Comparison of ENCODE assay signal across 1 cellular context in the genomic region with DNA sequence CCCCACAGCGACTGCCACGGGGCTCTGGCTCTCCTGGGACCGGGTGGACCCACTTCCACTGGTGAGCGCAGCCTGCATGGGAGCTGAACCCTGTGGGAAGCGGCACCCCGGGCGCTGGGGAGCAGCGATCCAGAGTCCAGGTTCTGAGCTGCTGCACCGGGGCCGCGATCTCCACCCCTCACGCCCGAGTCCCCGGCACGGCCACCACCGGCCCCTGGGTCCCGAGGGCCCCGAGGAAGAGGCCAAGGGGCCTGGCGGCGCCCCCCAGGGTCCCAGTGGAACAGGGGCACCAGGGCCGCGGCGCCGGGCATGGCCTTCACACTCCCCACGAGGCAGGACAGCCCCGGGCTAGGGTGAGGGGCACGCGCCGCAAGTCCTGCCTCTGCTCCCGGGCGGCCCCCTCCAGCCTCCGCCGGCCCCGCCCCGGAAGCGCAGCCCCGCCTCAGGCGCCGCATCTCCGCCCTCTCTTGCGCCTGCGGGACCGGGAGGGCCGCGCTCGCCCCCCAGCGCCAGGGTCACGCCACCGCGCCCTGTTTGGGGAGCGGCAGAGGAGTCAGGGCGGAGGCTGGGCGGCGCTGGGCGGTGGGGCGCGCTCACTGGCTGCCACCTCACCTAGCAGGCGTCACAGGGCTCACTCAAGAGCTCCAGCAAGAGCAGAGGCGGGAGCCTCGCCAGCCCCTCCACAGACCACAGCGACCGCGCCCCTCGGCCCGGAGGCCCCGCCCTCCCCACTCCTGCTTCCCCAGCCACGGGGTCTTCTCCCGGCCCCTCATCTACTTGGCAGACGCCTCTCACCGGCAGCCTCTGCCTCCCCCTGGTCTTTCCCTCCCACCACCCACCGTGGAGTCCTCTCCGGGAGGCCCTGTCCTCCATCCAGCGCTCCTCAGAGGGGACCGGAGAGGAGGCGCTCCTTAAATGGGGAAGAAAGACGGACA.
TF ChIP-seq lines count a peak whose summit lies in the region.

No MANE protein-coding gene starts in this region.

TF ChIP-seq in WTC11, 78 proteins besides CTCF, POLR2A, EP300 and RAD21 (continued from another document):
- TF ChIP-seq, protein P1, sequence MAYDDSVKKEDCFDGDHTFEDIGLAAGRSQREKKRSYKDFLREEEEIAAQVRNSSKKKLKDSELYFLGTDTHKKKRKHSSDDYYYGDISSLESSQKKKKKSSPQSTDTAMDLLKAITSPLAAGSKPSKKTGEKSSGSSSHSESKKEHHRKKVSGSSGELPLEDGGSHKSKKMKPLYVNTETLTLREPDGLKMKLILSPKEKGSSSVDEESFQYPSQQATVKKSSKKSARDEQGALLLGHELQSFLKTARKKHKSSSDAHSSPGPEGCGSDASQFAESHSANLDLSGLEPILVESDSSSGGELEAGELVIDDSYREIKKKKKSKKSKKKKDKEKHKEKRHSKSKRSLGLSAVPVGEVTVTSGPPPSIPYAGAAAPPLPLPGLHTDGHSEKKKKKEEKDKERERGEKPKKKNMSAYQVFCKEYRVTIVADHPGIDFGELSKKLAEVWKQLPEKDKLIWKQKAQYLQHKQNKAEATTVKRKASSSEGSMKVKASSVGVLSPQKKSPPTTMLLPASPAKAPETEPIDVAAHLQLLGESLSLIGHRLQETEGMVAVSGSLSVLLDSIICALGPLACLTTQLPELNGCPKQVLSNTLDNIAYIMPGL (CRISPR knock-in tag; IDR thresholded peaks at IDR 0.05), result peak; percentile 90
- TF ChIP-seq SMAD3 (CRISPR knock-in tag; IDR thresholded peaks at IDR 0.05; ENCODE audit: borderline replicate concordance) (peak; percentile 11; the same call in 1 of the 2 replicates), MYBL2 (CRISPR knock-in tag; IDR thresholded peaks at IDR 0.05) (no peak), SMAD4 (CRISPR knock-in tag; IDR thresholded peaks at IDR 0.05) (no peak), JUN (CRISPR knock-in tag; IDR thresholded peaks at IDR 0.05) (0 out of 2 replicates have a peak, but pooled peaks have one; percentile 34), ZNF671 (CRISPR knock-in tag; IDR thresholded peaks at IDR 0.05) (no peak), ETV6 (CRISPR knock-in tag; IDR thresholded peaks at IDR 0.05) (peak; percentile 45; the same call in 1 of the 2 replicates), CREM (CRISPR knock-in tag; IDR thresholded peaks at IDR 0.05) (0 out of 2 replicates have a peak, but pooled peaks have one; percentile 61), TEAD1 (CRISPR knock-in tag; IDR thresholded peaks at IDR 0.05) (peak; percentile 75), ZNF138 (CRISPR knock-in tag; conservative IDR thresholded peaks at IDR 0.05) (peak; percentile 75; the same call in 1 of the 2 replicates)
- TF ChIP-seq, protein P2, sequence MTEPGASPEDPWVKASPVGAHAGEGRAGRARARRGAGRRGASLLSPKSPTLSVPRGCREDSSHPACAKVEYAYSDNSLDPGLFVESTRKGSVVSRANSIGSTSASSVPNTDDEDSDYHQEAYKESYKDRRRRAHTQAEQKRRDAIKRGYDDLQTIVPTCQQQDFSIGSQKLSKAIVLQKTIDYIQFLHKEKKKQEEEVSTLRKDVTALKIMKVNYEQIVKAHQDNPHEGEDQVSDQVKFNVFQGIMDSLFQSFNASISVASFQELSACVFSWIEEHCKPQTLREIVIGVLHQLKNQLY (CRISPR knock-in tag; IDR thresholded peaks at IDR 0.05), result 0 out of 2 replicates have a peak, but pooled peaks have one; percentile 67
- TF ChIP-seq, protein P3, sequence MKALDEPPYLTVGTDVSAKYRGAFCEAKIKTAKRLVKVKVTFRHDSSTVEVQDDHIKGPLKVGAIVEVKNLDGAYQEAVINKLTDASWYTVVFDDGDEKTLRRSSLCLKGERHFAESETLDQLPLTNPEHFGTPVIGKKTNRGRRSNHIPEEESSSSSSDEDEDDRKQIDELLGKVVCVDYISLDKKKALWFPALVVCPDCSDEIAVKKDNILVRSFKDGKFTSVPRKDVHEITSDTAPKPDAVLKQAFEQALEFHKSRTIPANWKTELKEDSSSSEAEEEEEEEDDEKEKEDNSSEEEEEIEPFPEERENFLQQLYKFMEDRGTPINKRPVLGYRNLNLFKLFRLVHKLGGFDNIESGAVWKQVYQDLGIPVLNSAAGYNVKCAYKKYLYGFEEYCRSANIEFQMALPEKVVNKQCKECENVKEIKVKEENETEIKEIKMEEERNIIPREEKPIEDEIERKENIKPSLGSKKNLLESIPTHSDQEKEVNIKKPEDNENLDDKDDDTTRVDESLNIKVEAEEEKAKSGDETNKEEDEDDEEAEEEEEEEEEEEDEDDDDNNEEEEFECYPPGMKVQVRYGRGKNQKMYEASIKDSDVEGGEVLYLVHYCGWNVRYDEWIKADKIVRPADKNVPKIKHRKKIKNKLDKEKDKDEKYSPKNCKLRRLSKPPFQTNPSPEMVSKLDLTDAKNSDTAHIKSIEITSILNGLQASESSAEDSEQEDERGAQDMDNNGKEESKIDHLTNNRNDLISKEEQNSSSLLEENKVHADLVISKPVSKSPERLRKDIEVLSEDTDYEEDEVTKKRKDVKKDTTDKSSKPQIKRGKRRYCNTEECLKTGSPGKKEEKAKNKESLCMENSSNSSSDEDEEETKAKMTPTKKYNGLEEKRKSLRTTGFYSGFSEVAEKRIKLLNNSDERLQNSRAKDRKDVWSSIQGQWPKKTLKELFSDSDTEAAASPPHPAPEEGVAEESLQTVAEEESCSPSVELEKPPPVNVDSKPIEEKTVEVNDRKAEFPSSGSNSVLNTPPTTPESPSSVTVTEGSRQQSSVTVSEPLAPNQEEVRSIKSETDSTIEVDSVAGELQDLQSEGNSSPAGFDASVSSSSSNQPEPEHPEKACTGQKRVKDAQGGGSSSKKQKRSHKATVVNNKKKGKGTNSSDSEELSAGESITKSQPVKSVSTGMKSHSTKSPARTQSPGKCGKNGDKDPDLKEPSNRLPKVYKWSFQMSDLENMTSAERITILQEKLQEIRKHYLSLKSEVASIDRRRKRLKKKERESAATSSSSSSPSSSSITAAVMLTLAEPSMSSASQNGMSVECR (CRISPR knock-in tag; IDR thresholded peaks at IDR 0.05; ENCODE audit: borderline replicate concordance), result peak; percentile 41; the same call in 1 of the 2 replicates
- TF ChIP-seq, protein P4, sequence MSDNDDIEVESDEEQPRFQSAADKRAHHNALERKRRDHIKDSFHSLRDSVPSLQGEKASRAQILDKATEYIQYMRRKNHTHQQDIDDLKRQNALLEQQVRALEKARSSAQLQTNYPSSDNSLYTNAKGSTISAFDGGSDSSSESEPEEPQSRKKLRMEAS (CRISPR knock-in tag; IDR thresholded peaks at IDR 0.05), result peak; percentile 75; the same call in 1 of the 2 replicates
- TF ChIP-seq, protein P5, sequence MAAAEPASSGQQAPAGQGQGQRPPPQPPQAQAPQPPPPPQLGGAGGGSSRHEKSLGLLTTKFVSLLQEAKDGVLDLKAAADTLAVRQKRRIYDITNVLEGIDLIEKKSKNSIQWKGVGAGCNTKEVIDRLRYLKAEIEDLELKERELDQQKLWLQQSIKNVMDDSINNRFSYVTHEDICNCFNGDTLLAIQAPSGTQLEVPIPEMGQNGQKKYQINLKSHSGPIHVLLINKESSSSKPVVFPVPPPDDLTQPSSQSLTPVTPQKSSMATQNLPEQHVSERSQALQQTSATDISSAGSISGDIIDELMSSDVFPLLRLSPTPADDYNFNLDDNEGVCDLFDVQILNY (CRISPR knock-in tag; IDR thresholded peaks at IDR 0.05), result peak; percentile 93
